ENCODE assay signal across 11 cellular contexts in the genomic region with DNA sequence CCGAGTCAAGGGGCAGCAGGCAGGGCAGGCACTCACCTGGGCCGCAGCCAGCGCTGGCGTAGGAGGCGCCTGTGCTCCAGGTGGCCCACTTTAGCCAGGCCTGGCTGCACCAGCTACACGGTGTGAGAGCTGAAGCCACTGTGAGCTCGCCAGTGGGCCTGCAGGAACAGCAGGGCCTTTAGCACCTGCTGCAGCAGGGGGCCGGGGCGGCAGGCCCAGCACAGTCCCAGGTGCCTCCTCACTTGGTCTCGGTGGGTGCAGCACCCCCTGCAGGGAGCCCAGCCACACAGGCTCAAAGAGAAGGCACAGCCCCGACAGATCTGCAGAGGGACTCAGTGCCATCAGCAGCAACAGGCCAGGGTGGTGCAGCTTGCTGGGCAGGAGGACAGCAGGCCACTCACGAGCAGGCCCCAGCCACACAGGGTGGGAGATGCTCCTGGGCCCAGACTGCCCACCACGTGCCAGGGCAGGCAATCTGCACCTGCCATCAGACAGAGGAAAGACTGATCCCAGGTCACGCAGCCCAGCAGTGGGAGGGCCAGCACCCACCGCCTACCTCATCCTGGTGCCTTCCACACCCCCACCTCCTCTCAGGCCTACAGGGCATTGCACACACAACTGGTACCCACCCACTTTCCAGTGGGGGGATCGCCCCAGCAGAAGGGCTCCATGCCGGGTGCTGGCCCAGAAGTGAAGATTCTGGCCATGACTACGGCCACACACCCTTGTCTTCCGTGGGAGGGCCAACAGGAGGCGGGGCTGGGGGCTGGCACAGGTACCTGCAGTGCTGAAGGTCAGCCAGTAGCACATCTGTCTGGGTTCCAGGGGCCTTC. TPM values are rescaled to one million over a fixed set of nuclear protein-coding genes. Genes with fewer than 3 reads are reported as not detected.
DNase-seq lines count a peak whose midpoint lies in the region; ATAC-seq and TF ChIP-seq lines count a peak whose summit lies in the region.
"Had no signal": no experiment of that assay in that cellular context is flagged by ENCODE, and none has a peak within 500 bp of the region (broad histone marks: within the 10 kb centered on the region; RNA-seq: fewer than 3 reads in every experiment).

No MANE protein-coding gene starts in this region.

- no peak overlapping the region for H3K27ac ChIP-seq in body of pancreas
- no peak overlapping the region for H3K27ac ChIP-seq in upper lobe of right lung
- H3K27ac ChIP-seq: breast epithelium, PC-9 had no signal

- H3K27me3 ChIP-seq in body of pancreas (no peaks in the 10 kb centered on the region), upper lobe of right lung (no peaks in the 10 kb centered on the region)
- H3K27me3 ChIP-seq: breast epithelium had no signal

- no peak for TF ChIP-seq POLR2A in body of pancreas (IDR thresholded peaks at IDR 0.05)

- H3K9me3 ChIP-seq in body of pancreas (no peaks in the 10 kb centered on the region), upper lobe of right lung (no peaks in the 10 kb centered on the region)
- H3K9me3 ChIP-seq: breast epithelium had no signal

- TF ChIP-seq CTCF in body of pancreas (IDR thresholded peaks at IDR 0.05) (no peak), upper lobe of right lung (IDR thresholded peaks at IDR 0.05) (no peak), GM20000 (IDR thresholded peaks at IDR 0.05; ENCODE audit: extremely low read depth, missing control alignments) (no peak)

- WGBS in body of pancreas, 2 donors: 34 to 44% methylated on average over 3 to 19 of the region's 20 CpGs

- peak; percentile 26 for DNase-seq in stimulated activated CD4-positive, alpha-beta T cell treated with anti-CD3 and anti-CD28 coated beads, Interleukin-15, amount 100 ng/mL, for 24 hours
- DNase-seq in stimulated activated CD4-positive, alpha-beta T cell treated with anti-CD3 and anti-CD28 coated beads, Interleukin-4, amount 100 ng/mL, for 1 hour: no peak
- DNase-seq in NCI-H1092 treated with DMSO at 0.1 percent for 48 hours (lab: John Stamatoyannopoulos, UW) (peak; percentile 6), body of pancreas (peak; percentile 69 to 85 (median 80)), upper lobe of right lung (peak; percentile 58), GM20000 (ENCODE audit: low spot score) (no peak)
- DNase-seq: left ventricle myocardium superior, PC-9 had no signal

- ATAC-seq in body of pancreas (peak; percentile 73), upper lobe of right lung (no peak), HG02571 (IDR thresholded peaks at IDR 0.05; ENCODE audit: unreplicated experiment) (no peak), HG03460 (IDR thresholded peaks at IDR 0.05; ENCODE audit: unreplicated experiment) (no peak)
- ATAC-seq: left ventricle myocardium superior had no signal

- H3K4me3 ChIP-seq in body of pancreas: no peak overlapping the region
- no peak overlapping the region for H3K4me3 ChIP-seq in upper lobe of right lung
- H3K4me3 ChIP-seq: breast epithelium, PC-9 had no signal

- intact Hi-C loops in body of pancreas (cut with DNase I): no loop called here
- intact Hi-C loops in upper lobe of right lung (cut with DNase I): no loop called here

- H3K4me1 ChIP-seq in body of pancreas (peaks cover 20% of the 10 kb centered on the region), upper lobe of right lung (no peaks in the 10 kb centered on the region)
- H3K4me1 ChIP-seq: breast epithelium had no signal

- H3K36me3 ChIP-seq in body of pancreas (replicated peaks in 1 of 2; ENCODE audit: insufficient read depth in 1 of 2, low read depth in 2 of 2): no peaks in the 10 kb centered on the region
- H3K36me3 ChIP-seq in upper lobe of right lung: no peaks in the 10 kb centered on the region
- H3K36me3 ChIP-seq: breast epithelium had no signal

RNA-seq across cellular contexts. Expression of a gene that starts 15.8 kb away (rescaled TPM):
- total RNA-seq in body of pancreas (10 to 100 TPM in 1 of 2 donors, 1 to 10 TPM in 1; 8.6 to 71.5 TPM), upper lobe of right lung (6.8 TPM)

RNA-seq across cellular contexts. Expression of a gene that starts 21.4 kb away (rescaled TPM):
- total RNA-seq in body of pancreas: 1 to 10 TPM in 1 of 2 donors, under 1 TPM in 1; 0.99 to 3.9 TPM
- total RNA-seq in upper lobe of right lung: not detected
- total RNA-seq: breast epithelium, left ventricle myocardium superior, PC-9 had no signal

RNA-seq across cellular contexts. Expression of a gene that starts 33.2 kb away (rescaled TPM):
- total RNA-seq in body of pancreas: 10 to 100 TPM in 1 of 2 donors, 1 to 10 TPM in 1; 7.3 to 14.2 TPM
- total RNA-seq in upper lobe of right lung: 18.2 TPM

RNA-seq across cellular contexts. Expression of a gene that starts 34.4 kb away (rescaled TPM):
- total RNA-seq in body of pancreas: 100 to 1,000 TPM in 1 of 2 donors, 10 to 100 TPM in 1; 35.0 to 117 TPM
- 41.3 TPM for total RNA-seq in upper lobe of right lung

RNA-seq across cellular contexts. Expression of a gene that starts 42.8 kb away (rescaled TPM):
- total RNA-seq in body of pancreas (1 to 10 TPM; 6.7 to 7.6 TPM), upper lobe of right lung (11.3 TPM)

Comparison
In these comparisons a context has a peak if more than half of its experiments do, and no peak if none do; other contexts are left out.
1. DNase-seq: peak in stimulated activated CD4-positive, alpha-beta T cell treated with anti-CD3 and anti-CD28 coated beads, Interleukin-15, amount 100 ng/mL, for 24 hours (single experiment), NCI-H1092 treated with DMSO at 0.1 percent for 48 hours (single experiment), body of pancreas (4 of 4) and upper lobe of right lung (single experiment); none in stimulated activated CD4-positive, alpha-beta T cell treated with anti-CD3 and anti-CD28 coated beads, Interleukin-4, amount 100 ng/mL, for 1 hour (single experiment) and GM20000 (single experiment).